In the genomic region with DNA sequence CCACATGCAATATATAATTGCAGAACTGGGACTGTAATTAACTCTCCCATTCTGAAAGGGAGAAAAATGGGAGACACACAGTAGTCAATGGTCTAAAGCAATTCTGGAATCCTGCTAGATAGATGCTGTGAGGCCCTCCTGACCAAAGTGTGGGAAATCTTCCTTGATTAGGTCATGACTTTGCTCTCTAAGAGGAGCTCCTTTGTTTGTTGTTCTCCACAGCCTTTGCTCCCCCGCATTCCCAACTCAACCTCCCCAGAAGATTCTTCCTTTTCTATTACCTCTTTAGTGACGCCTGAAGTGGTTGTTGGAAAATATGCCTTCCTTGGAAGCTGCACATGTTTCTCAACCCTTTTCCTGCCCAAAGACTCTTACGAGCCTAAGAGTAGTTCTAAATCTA, we compare ENCODE assay signal across 19 cellular contexts. TPM values are rescaled to one million over a fixed set of nuclear protein-coding genes. Genes with fewer than 3 reads are reported as not detected.
DNase-seq lines count a peak whose midpoint lies in the region; ATAC-seq and FAIRE-seq lines count a peak whose summit lies in the region.
"Had no signal": no experiment of that assay in that cellular context is flagged by ENCODE, and none has a peak within 500 bp of the region (broad histone marks: within the 10 kb centered on the region; RNA-seq: fewer than 3 reads in every experiment).

No MANE protein-coding gene starts in this region.

- no peak overlapping the region for H3K23ac ChIP-seq in mesendoderm (ENCODE audit: low read length)

- H3K36me3 ChIP-seq in mesendoderm (ENCODE audit: control insufficient read depth, insufficient read depth, low read length): no peaks in the 10 kb centered on the region
- H3K36me3 ChIP-seq: BE2C had no signal

- no peak overlapping the region for H2BK15ac ChIP-seq in mesendoderm (replicated peaks; ENCODE audit: low read depth)

- H3K27me3 ChIP-seq in mesendoderm (ENCODE audit: insufficient read depth, low read length, poor library complexity): no peaks in the 10 kb centered on the region
- H3K27me3 ChIP-seq: BE2C had no signal

- no peak overlapping the region for H3K9ac ChIP-seq in mesendoderm (ENCODE audit: low read length)

- H2BK120ac ChIP-seq in mesendoderm (ENCODE audit: low read depth, low read length): no peak overlapping the region

- H3K27ac ChIP-seq in mesendoderm (ENCODE audit: low read depth, low read length): no peak overlapping the region
- H3K27ac ChIP-seq: C4-2B had no signal

- no peak overlapping the region for H3K4me3 ChIP-seq in mesendoderm (ENCODE audit: low read length)

- no peaks in the 10 kb centered on the region for H3K4me1 ChIP-seq in mesendoderm (ENCODE audit: control insufficient read depth, low read depth, low read length)
- H3K4me1 ChIP-seq: BE2C, Caco-2 had no signal

- no peak overlapping the region for H3K27ac Mint-ChIP-seq in activated CD4-positive, alpha-beta T cell treated with anti-CD3 and anti-CD28 coated beads, Interleukin-2, amount 10 ng/mL, durations not matched to agents 24 days and 14 days
- H3K27ac Mint-ChIP-seq: CD8-positive, alpha-beta T cell; H9 had no signal

- no peak for FAIRE-seq in urothelium cell line (lab: Jason Lieb, UNC)
- FAIRE-seq: A204.1, GM19239, HepG2, HTR-8/SVneo had no signal

- intact Hi-C loops in activated CD4-positive, alpha-beta T cell treated with anti-CD3 and anti-CD28 coated beads, Interleukin-2, amount 10 ng/mL, durations not matched to agents 24 days and 14 days (cut with micrococcal nuclease): no loop called here

- no peaks in the 10 kb centered on the region for H3K79me2 ChIP-seq in mesendoderm (ENCODE audit: control insufficient read depth, insufficient read depth, low read length)

- H3K9me3 Mint-ChIP-seq in activated CD4-positive, alpha-beta T cell treated with anti-CD3 and anti-CD28 coated beads, Interleukin-2, amount 10 ng/mL, durations not matched to agents 24 days and 14 days: no peaks in the 10 kb centered on the region
- H3K9me3 Mint-ChIP-seq: CD8-positive, alpha-beta T cell; H9 had no signal

- peak; percentile 39 for DNase-seq in NCI-H226
- DNase-seq in amniotic epithelial cell (ENCODE audit: low read depth): peak; percentile 9
- peak; percentile 50 for DNase-seq in mesendoderm
- DNase-seq in urothelium cell line (ENCODE audit: low spot score): peak; percentile 3
- no peak for DNase-seq in activated CD4-positive, alpha-beta T cell treated with anti-CD3 and anti-CD28 coated beads, Interleukin-2, amount 10 ng/mL, durations not matched to agents 24 days and 14 days
- DNase-seq in CD1c-positive myeloid dendritic cell (ENCODE audit: extremely low spot score): no peak
- DNase-seq: BE2C; Caco-2; CD8-positive, alpha-beta T cell; DND-41; GF-D8; GOT3; H9 had no signal

- no peaks in the 10 kb centered on the region for H3K36me3 Mint-ChIP-seq in activated CD4-positive, alpha-beta T cell treated with anti-CD3 and anti-CD28 coated beads, Interleukin-2, amount 10 ng/mL, durations not matched to agents 24 days and 14 days (ENCODE audit: low read depth)
- H3K36me3 Mint-ChIP-seq: CD8-positive, alpha-beta T cell had no signal

- no peak overlapping the region for H3K4ac ChIP-seq in mesendoderm (ENCODE audit: low read depth, low read length)

- no peak for ATAC-seq in GM21619 (IDR thresholded peaks at IDR 0.05; ENCODE audit: unreplicated experiment)
- ATAC-seq: CD8-positive, alpha-beta T cell; HepG2 had no signal

- no peak overlapping the region for H2BK5ac ChIP-seq in mesendoderm (ENCODE audit: low read length)

- no peaks in the 10 kb centered on the region for H3K79me1 ChIP-seq in mesendoderm (ENCODE audit: low read length)

- no peak overlapping the region for H3K56ac ChIP-seq in mesendoderm (ENCODE audit: low read length)

- peaks cover 10% of the 10 kb centered on the region for H3K27me3 Mint-ChIP-seq in activated CD4-positive, alpha-beta T cell treated with anti-CD3 and anti-CD28 coated beads, Interleukin-2, amount 10 ng/mL, durations not matched to agents 24 days and 14 days

- no peak overlapping the region for H3K4me3 Mint-ChIP-seq in activated CD4-positive, alpha-beta T cell treated with anti-CD3 and anti-CD28 coated beads, Interleukin-2, amount 10 ng/mL, durations not matched to agents 24 days and 14 days
- H3K4me3 Mint-ChIP-seq: CD8-positive, alpha-beta T cell; H9 had no signal

- no peak overlapping the region for H2AK5ac ChIP-seq in mesendoderm (ENCODE audit: low read length)

- H4K8ac ChIP-seq in mesendoderm (ENCODE audit: low read depth, low read length): no peak overlapping the region

- no CpG with 5 or more reads among the region's 3 CpGs for WGBS in mesendoderm (ENCODE audit: extremely low coverage, insufficient coverage, low lambda C conversion rate)

- H4K5ac ChIP-seq in mesendoderm (ENCODE audit: low read length): no peak overlapping the region

- no peaks in the 10 kb centered on the region for H3K4me1 Mint-ChIP-seq in activated CD4-positive, alpha-beta T cell treated with anti-CD3 and anti-CD28 coated beads, Interleukin-2, amount 10 ng/mL, durations not matched to agents 24 days and 14 days

- no peak overlapping the region for H3K4me2 ChIP-seq in mesendoderm (ENCODE audit: low read length)

- no peak overlapping the region for H3K18ac ChIP-seq in mesendoderm (ENCODE audit: low read length)

RNA-seq across cellular contexts. Expression of a gene that starts 28.8 kb away (rescaled TPM):
- 71.5 TPM for polyA plus RNA-seq in mesendoderm (2013, experiment 1 of 2)
- 69.1 TPM for polyA plus RNA-seq in mesendoderm (2013, experiment 2 of 2)
- not detected in 2 replicates for total RNA-seq in activated CD4-positive, alpha-beta T cell treated with anti-CD3 and anti-CD28 coated beads, Interleukin-2, amount 10 ng/mL, durations not matched to agents 24 days and 14 days
- total RNA-seq: CD8-positive, alpha-beta T cell had no signal

Comparison
In these comparisons a context has a peak if more than half of its experiments do, and no peak if none do; other contexts are left out.
1. DNase-seq: peak in NCI-H226 (single experiment), amniotic epithelial cell (single experiment), mesendoderm (single experiment) and urothelium cell line (single experiment); none in activated CD4-positive, alpha-beta T cell treated with anti-CD3 and anti-CD28 coated beads, Interleukin-2, amount 10 ng/mL, durations not matched to agents 24 days and 14 days (single experiment) and CD1c-positive myeloid dendritic cell (single experiment).